In genomic region chr20:45329497-45330319, GRCh38 we compare ENCODE assay signal across 23 cellular contexts. TPM values are rescaled to one million over a fixed set of nuclear protein-coding genes. Genes with fewer than 3 reads are reported as not detected.
DNase-seq lines count a peak whose midpoint lies in the region; ATAC-seq, FAIRE-seq and TF ChIP-seq lines count a peak whose summit lies in the region.
"Had no signal": no experiment of that assay in that cellular context is flagged by ENCODE, and none has a peak within 500 bp of the region (broad histone marks: within the 10 kb centered on the region; RNA-seq: fewer than 3 reads in every experiment).

No MANE protein-coding gene starts in this region.

- 61 to 79% methylated on average over 7 of the region's 7 CpGs for WGBS in upper lobe of left lung, 2 donors

- no peak for TF ChIP-seq RAD21 in Ishikawa (IDR thresholded peaks at IDR 0.05; ENCODE audit: low read depth)

- H3K4me3 Mint-ChIP-seq in activated T-cell treated with anti-CD3 and anti-CD28 coated beads, Interleukin-2, amount 50 U/mL, for 24 hours = no peak overlapping the region
- H3K4me3 Mint-ChIP-seq in activated naive CD8-positive, alpha-beta T cell treated with anti-CD3 and anti-CD28 coated beads, Interleukin-2, amount 50 U/mL, for 24 hours = no peak overlapping the region
- H3K4me3 Mint-ChIP-seq: activated CD4-positive, alpha-beta memory T cell treated with anti-CD3 and anti-CD28 coated beads for 36 hours; activated T-cell treated with anti-CD3 and anti-CD28 coated beads, Interleukin-2, amount 50 U/mL, for 4 hours; dendritic cell treated with granulocyte-macrophage colony-stimulating factor and Interleukin-4, amounts not matched to agents 40 ng/mL and 50 ng/mL, for 4 days; naive thymus-derived CD4-positive, alpha-beta T cell had no signal

- DNase-seq in bronchial epithelial cell (ENCODE audit: low read depth) = no peak
- no peak for DNase-seq in left lobe of liver (ENCODE audit: low spot score)
- DNase-seq in upper lobe of left lung = no peak
- DNase-seq in uterus = no peak
- DNase-seq in activated T-cell treated with anti-CD3 and anti-CD28 coated beads, Interleukin-2, amount 50 U/mL, for 24 hours = no peak
- DNase-seq in activated naive CD8-positive, alpha-beta T cell treated with anti-CD3 and anti-CD28 coated beads, Interleukin-2, amount 50 U/mL, for 24 hours = no peak
- DNase-seq: activated CD4-positive, alpha-beta memory T cell treated with anti-CD3 and anti-CD28 coated beads for 36 hours; activated naive CD4-positive, alpha-beta T cell treated with anti-CD3 and anti-CD28 coated beads, Interleukin-2, amount 50 U/mL, for 16 hours; activated T-cell treated with anti-CD3 and anti-CD28 coated beads, Interleukin-2, amount 50 U/mL, for 4 hours; GF-D8; MM.1S; naive thymus-derived CD4-positive, alpha-beta T cell; NCI-H2227 treated with DMSO at 0.1 percent for 48 hours; small intestine; stimulated activated CD4-positive, alpha-beta T cell treated with anti-CD3 and anti-CD28 coated beads, Interleukin-4, amount 100 ng/mL, for 24 hours; T-helper 1 cell had no signal

- TF ChIP-seq EP300 in Ishikawa (IDR thresholded peaks at IDR 0.05; ENCODE audit: borderline replicate concordance) (no peak), upper lobe of left lung (IDR thresholded peaks at IDR 0.05) (no peak)

- H3K27ac ChIP-seq in upper lobe of left lung (no peak overlapping the region), uterus (no peak overlapping the region)
- H3K27ac ChIP-seq: parathyroid adenoma, vagina had no signal

- intact Hi-C loops in uterus (cut with DNase I; ENCODE audit: low total_unique reads) = no loop called here

- no peaks in the 10 kb centered on the region for H3K4me1 Mint-ChIP-seq in activated T-cell treated with anti-CD3 and anti-CD28 coated beads, Interleukin-2, amount 50 U/mL, for 24 hours (ENCODE audit: low read depth)
- no peaks in the 10 kb centered on the region for H3K4me1 Mint-ChIP-seq in activated naive CD8-positive, alpha-beta T cell treated with anti-CD3 and anti-CD28 coated beads, Interleukin-2, amount 50 U/mL, for 24 hours

- TF ChIP-seq CTCF in bronchial epithelial cell (IDR thresholded peaks at IDR 0.05; ENCODE audit: insufficient read depth, low read length, severe bottlenecking) = peak; percentile 2
- TF ChIP-seq CTCF in upper lobe of left lung (IDR thresholded peaks at IDR 0.05) = no peak
- TF ChIP-seq CTCF in uterus (IDR thresholded peaks at IDR 0.05) = no peak

- H3K4me1 ChIP-seq in upper lobe of left lung = peaks cover 0 to 20% (median 5%) of the 10 kb centered on the region in 4 donors
- no peaks in the 10 kb centered on the region for H3K4me1 ChIP-seq in uterus
- H3K4me1 ChIP-seq: parathyroid adenoma, vagina had no signal

- H3K36me3 ChIP-seq in bronchial epithelial cell (ENCODE audit: control insufficient read depth, insufficient read depth, low read length) (peaks cover 41% of the 10 kb centered on the region), upper lobe of left lung (peaks cover 40 to 92% (median 70%) of the 10 kb centered on the region in 4 donors), uterus (no peaks in the 10 kb centered on the region)

- FAIRE-seq in bronchial epithelial cell (lab: Jason Lieb, UNC) = no peak
- FAIRE-seq: GM12878, small intestine had no signal

- peak; percentile 31 for ATAC-seq in left lobe of liver
- ATAC-seq in upper lobe of left lung (ENCODE audit: low FRiP score in 2 of 2) = peak; percentile 37 to 65
- ATAC-seq in activated naive CD8-positive, alpha-beta T cell treated with anti-CD3 and anti-CD28 coated beads, Interleukin-2, amount 50 U/mL, for 24 hours = no peak
- ATAC-seq: activated T-cell treated with anti-CD3 and anti-CD28 coated beads, Interleukin-2, amount 50 U/mL, for 4 hours; GM12878; naive thymus-derived CD4-positive, alpha-beta T cell had no signal

- H3K27ac Mint-ChIP-seq in activated T-cell treated with anti-CD3 and anti-CD28 coated beads, Interleukin-2, amount 50 U/mL, for 24 hours = no peak overlapping the region
- H3K27ac Mint-ChIP-seq in activated naive CD8-positive, alpha-beta T cell treated with anti-CD3 and anti-CD28 coated beads, Interleukin-2, amount 50 U/mL, for 24 hours = no peak overlapping the region
- H3K27ac Mint-ChIP-seq: activated CD4-positive, alpha-beta memory T cell treated with anti-CD3 and anti-CD28 coated beads for 36 hours; dendritic cell treated with granulocyte-macrophage colony-stimulating factor and Interleukin-4, amounts not matched to agents 40 ng/mL and 50 ng/mL, for 4 days; naive thymus-derived CD4-positive, alpha-beta T cell had no signal

- H3K36me3 Mint-ChIP-seq in activated T-cell treated with anti-CD3 and anti-CD28 coated beads, Interleukin-2, amount 50 U/mL, for 24 hours (ENCODE audit: low read depth) = peaks cover 81% of the 10 kb centered on the region
- peaks cover 37% of the 10 kb centered on the region for H3K36me3 Mint-ChIP-seq in activated naive CD8-positive, alpha-beta T cell treated with anti-CD3 and anti-CD28 coated beads, Interleukin-2, amount 50 U/mL, for 24 hours (ENCODE audit: low read depth)

- H3K4me3 ChIP-seq in bronchial epithelial cell (ENCODE audit: low read depth, low read length) = no peak overlapping the region
- no peak overlapping the region for H3K4me3 ChIP-seq in upper lobe of left lung
- H3K4me3 ChIP-seq in uterus = no peak overlapping the region
- H3K4me3 ChIP-seq: GM12878, vagina had no signal

- H3K9me3 ChIP-seq in upper lobe of left lung (no peaks in the 10 kb centered on the region), uterus (no peaks in the 10 kb centered on the region)
- H3K9me3 ChIP-seq: vagina had no signal

- H3K9me3 Mint-ChIP-seq in activated T-cell treated with anti-CD3 and anti-CD28 coated beads, Interleukin-2, amount 50 U/mL, for 24 hours = no peaks in the 10 kb centered on the region
- no peaks in the 10 kb centered on the region for H3K9me3 Mint-ChIP-seq in activated naive CD8-positive, alpha-beta T cell treated with anti-CD3 and anti-CD28 coated beads, Interleukin-2, amount 50 U/mL, for 24 hours
- H3K9me3 Mint-ChIP-seq: activated CD4-positive, alpha-beta memory T cell treated with anti-CD3 and anti-CD28 coated beads for 36 hours; activated T-cell treated with anti-CD3 and anti-CD28 coated beads, Interleukin-2, amount 50 U/mL, for 4 hours; dendritic cell treated with granulocyte-macrophage colony-stimulating factor and Interleukin-4, amounts not matched to agents 40 ng/mL and 50 ng/mL, for 4 days; naive thymus-derived CD4-positive, alpha-beta T cell had no signal

- no peaks in the 10 kb centered on the region for H3K27me3 Mint-ChIP-seq in activated T-cell treated with anti-CD3 and anti-CD28 coated beads, Interleukin-2, amount 50 U/mL, for 24 hours
- H3K27me3 Mint-ChIP-seq in activated naive CD8-positive, alpha-beta T cell treated with anti-CD3 and anti-CD28 coated beads, Interleukin-2, amount 50 U/mL, for 24 hours = no peaks in the 10 kb centered on the region
- H3K27me3 Mint-ChIP-seq: activated CD4-positive, alpha-beta memory T cell treated with anti-CD3 and anti-CD28 coated beads for 36 hours; dendritic cell treated with granulocyte-macrophage colony-stimulating factor and Interleukin-4, amounts not matched to agents 40 ng/mL and 50 ng/mL, for 4 days; naive thymus-derived CD4-positive, alpha-beta T cell had no signal

- TF ChIP-seq POLR2A in upper lobe of left lung (IDR thresholded peaks at IDR 0.05) (no peak), uterus (IDR thresholded peaks at IDR 0.05) (no peak)

- H3K27me3 ChIP-seq in bronchial epithelial cell (ENCODE audit: control insufficient read depth, insufficient read depth, low read length) (no peaks in the 10 kb centered on the region), upper lobe of left lung (no peaks in the 10 kb centered on the region), uterus (no peaks in the 10 kb centered on the region)
- H3K27me3 ChIP-seq: vagina had no signal

TF ChIP-seq in Ishikawa, 13 proteins besides CTCF, POLR2A, EP300 and RAD21:
- peak; percentile 44; the same call in 1 of the 2 replicates for TF ChIP-seq NFIC (IDR thresholded peaks at IDR 0.05)
- TF ChIP-seq, protein P1, sequence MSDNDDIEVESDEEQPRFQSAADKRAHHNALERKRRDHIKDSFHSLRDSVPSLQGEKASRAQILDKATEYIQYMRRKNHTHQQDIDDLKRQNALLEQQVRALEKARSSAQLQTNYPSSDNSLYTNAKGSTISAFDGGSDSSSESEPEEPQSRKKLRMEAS (IDR thresholded peaks at IDR 0.05) = no peak

RNA-seq across cellular contexts. Expression of gene SDC4, which starts 18.5 kb away (rescaled TPM):
- total RNA-seq in bronchial epithelial cell (211 and 272 TPM in 2 replicates), left lobe of liver (89.3 TPM), upper lobe of left lung (100 to 1,000 TPM; 178 to 568 (median 291) TPM), uterus (10 to 100 TPM in 3 of 4 donors, 1 to 10 TPM in 1; 7.9 to 77.9 (median 48.4) TPM)

RNA-seq across cellular contexts. Expression of gene MATN4, which starts 21.6 kb away (rescaled TPM):
- total RNA-seq in bronchial epithelial cell (0.13 and 0.26 TPM in 2 replicates), left lobe of liver (not detected), upper lobe of left lung (under 1 TPM in 2 of 6 donors, not detected in 4; 0.30 to 0.44 TPM), uterus (1 to 10 TPM in 1 of 4 donors, not detected in 3; 5.6 TPM)
- total RNA-seq: glomerular endothelial cell, GM12878, HT1080, vagina had no signal

RNA-seq across cellular contexts. Expression of gene RBPJL, which starts 23.1 kb away (rescaled TPM):
- total RNA-seq in bronchial epithelial cell (not detected in 2 replicates), left lobe of liver (0.23 TPM), upper lobe of left lung (under 1 TPM in 2 of 6 donors, not detected in 4; 0.09 to 0.13 TPM), uterus (not detected)
- total RNA-seq: activated CD4-positive, alpha-beta memory T cell treated with anti-CD3 and anti-CD28 coated beads for 36 hours; glomerular endothelial cell; HT1080; naive thymus-derived CD4-positive, alpha-beta T cell; vagina had no signal

RNA-seq across cellular contexts. Expression of gene SYS1, which starts 33.2 kb away (rescaled TPM):
- total RNA-seq in bronchial epithelial cell (12.0 and 17.9 TPM in 2 replicates), left lobe of liver (16.9 TPM), upper lobe of left lung (10 to 100 TPM; 31.0 to 61.4 (median 50.7) TPM), uterus (10 to 100 TPM; 19.0 to 35.6 (median 25.0) TPM)

RNA-seq across cellular contexts. Expression of gene TP53TG5, which starts 48.4 kb away (rescaled TPM):
- 0.13 TPM in 1 of 2 replicates, not detected in the other for total RNA-seq in bronchial epithelial cell
- total RNA-seq in left lobe of liver = not detected
- not detected for total RNA-seq in upper lobe of left lung
- total RNA-seq in uterus = 1 to 10 TPM in 1 of 4 donors, not detected in 3; 1.9 TPM
- total RNA-seq: activated T-cell treated with anti-CD3 and anti-CD28 coated beads, Interleukin-2, amount 50 U/mL, for 4 hours; glomerular endothelial cell; GM12878; HT1080; vagina had no signal
